12 cellular contexts compared by ENCODE assay signal in genomic region chr10:79328147-79328701, GRCh38. TPM values are rescaled to one million over a fixed set of nuclear protein-coding genes. Genes with fewer than 3 reads are reported as not detected.
DNase-seq lines count a peak whose midpoint lies in the region; ATAC-seq and TF ChIP-seq lines count a peak whose summit lies in the region.
"Had no signal": no experiment of that assay in that cellular context is flagged by ENCODE, and none has a peak within 500 bp of the region (broad histone marks: within the 10 kb centered on the region; RNA-seq: fewer than 3 reads in every experiment).

No MANE protein-coding gene starts in this region.

- POLR2A ChIA-PET in HCT116 (lab: Charles Lee) (no interaction called here), PC-9 (lab: Charles Lee; ENCODE audit: unreplicated experiment) (interaction anchor here (0.5 kb wide), 1 partner anchor 681 kb away, joined by 34 read pairs; no protein-coding TSS in a partner anchor)
- POLR2A ChIA-PET in CD4-positive, alpha-beta memory T cell (lab: Charles Lee; ENCODE audit: partially characterized antibody), result interaction anchor here (2.3 kb wide), 1 partner anchor 11 kb away, joined by 12 read pairs; no protein-coding TSS in a partner anchor

- H3K36me3 Mint-ChIP-seq in CD4-positive, alpha-beta memory T cell, result no peaks in the 10 kb centered on the region
- H3K36me3 Mint-ChIP-seq: CD4-positive, CD25-positive, alpha-beta regulatory T cell; IgD-negative memory B cell had no signal

- H3K4me3 Mint-ChIP-seq in CD4-positive, alpha-beta memory T cell, result no peak overlapping the region
- H3K4me3 Mint-ChIP-seq: CD4-positive, CD25-positive, alpha-beta regulatory T cell; IgD-negative memory B cell had no signal

- H3K4me1 ChIP-seq in HCT116 (ENCODE audit: control insufficient read depth in 1 of 2, insufficient read depth in 2 of 2, low read length in 2 of 2) (peaks cover 0 to 35% of the 10 kb centered on the region in 2 experiments; a peak in 2 of 4 replicates), PC-9 (replicated peaks; ENCODE audit: insufficient read depth) (peaks cover 45% of the 10 kb centered on the region), foreskin keratinocyte (peaks cover 38% of the 10 kb centered on the region), sigmoid colon (peaks cover 0 to 28% (median 16%) of the 10 kb centered on the region in 4 donors)
- H3K4me1 ChIP-seq in CD4-positive, alpha-beta memory T cell (ENCODE audit: insufficient read depth, low read length), result peaks cover 50% of the 10 kb centered on the region

- no peaks in the 10 kb centered on the region for H3K27me3 Mint-ChIP-seq in CD4-positive, alpha-beta memory T cell
- H3K27me3 Mint-ChIP-seq: CD4-positive, CD25-positive, alpha-beta regulatory T cell; IgD-negative memory B cell had no signal

- peaks cover 24 to 39% (median 28%) of the 10 kb centered on the region in 4 donors for H3K4me1 Mint-ChIP-seq in CD4-positive, alpha-beta memory T cell

- BruUV-seq in HCT116 (replicated peaks; lab: Mats Ljungman, UMichigan) (no TSS peak), PC-9 (replicated peaks; lab: Mats Ljungman, UMichigan) (TSS peak; percentile 40)

- H3K9me3 Mint-ChIP-seq in CD4-positive, alpha-beta memory T cell, result peaks cover 0 to 4% (median 0%) of the 10 kb centered on the region in 8 donors
- H3K9me3 Mint-ChIP-seq: IgD-negative memory B cell had no signal

- no peak for TF ChIP-seq EP300 in sigmoid colon (IDR thresholded peaks at IDR 0.05)

- intact Hi-C loops in HCT116 (cut with micrococcal nuclease), result no loop called here
- intact Hi-C loops in PC-9 (cut with micrococcal nuclease; ENCODE audit: unreplicated experiment), result no loop called here
- intact Hi-C loops in sigmoid colon (cut with DNase I), result no loop called here
- intact Hi-C loops in CD4-positive, alpha-beta memory T cell (cut with micrococcal nuclease), result loop anchor here (10.0 kb wide), 2 partner anchors 263 to 1293 kb away; partner anchors contain the start of genes RPS24 and ZMIZ1

- H3F3A ChIP-seq in PC-9 (ENCODE audit: insufficient read depth, low read depth), result peaks cover 36% of the 10 kb centered on the region

- peak overlapping the region; percentile 17; the same call in 1 of the 2 replicates for H3K4me2 ChIP-seq in HCT116 (ENCODE audit: low read length)
- H3K4me2 ChIP-seq in PC-9, result 0 out of 2 replicates have a peak overlapping the region, but pooled peaks have one; percentile 17
- H3K4me2 ChIP-seq: BLaER1 had no signal

- DNase-seq in HCT116 (ENCODE audit: low read depth, low spot score), result no peak
- DNase-seq in PC-9, result no peak
- DNase-seq in foreskin keratinocyte, result no peak
- peak; percentile 56 for DNase-seq in sigmoid colon
- DNase-seq in CD4-positive, alpha-beta memory T cell, result no peak
- no peak for DNase-seq in NCI-H82 treated with DMSO at 0.1 percent for 48 hours (lab: John Stamatoyannopoulos, UW; ENCODE audit: unreplicated experiment)
- DNase-seq in HuH-7.5 (ENCODE audit: low spot score), result no peak
- DNase-seq: AML-193; CD4-positive, CD25-positive, alpha-beta regulatory T cell; DMS 273 treated with DMSO at 0.1 percent for 48 hours had no signal

- no peak overlapping the region for H3K9ac ChIP-seq in HCT116 (ENCODE audit: low read length)
- H3K9ac ChIP-seq: BLaER1 had no signal

- TF ChIP-seq RAD21 in HCT116 (IDR thresholded peaks at IDR 0.05; ENCODE audit: low read depth), result no peak

- RAD21 ChIA-PET in HCT116 (lab: Charles Lee; ENCODE audit: low non-redundant PET in 1 of 2, low total read pairs in 2 of 2, uncharacterized antibody in 2 of 2, unreplicated experiment in 2 of 2), result no interaction called here

- peak overlapping the region in 2 of 7 donors; percentile 11 to 55 for H3K27ac Mint-ChIP-seq in CD4-positive, alpha-beta memory T cell
- H3K27ac Mint-ChIP-seq: IgD-negative memory B cell had no signal

- no peak; the same call in 1 of the 2 replicates for ATAC-seq in HCT116
- no peak for ATAC-seq in foreskin keratinocyte

- H3K4me3 ChIP-seq in HCT116 (replicated peaks in 1 of 2; ENCODE audit: low read depth in 1 of 2, low read length in 2 of 2) (no peak overlapping the region), PC-9 (no peak overlapping the region), sigmoid colon (no peak overlapping the region)
- no peak overlapping the region for H3K4me3 ChIP-seq in CD4-positive, alpha-beta memory T cell (ENCODE audit: low read length in 2 of 2)
- H3K4me3 ChIP-seq: BLaER1 had no signal

- TF ChIP-seq CTCF in HCT116 (IDR thresholded peaks at IDR 0.05 in 2 of 3, conservative IDR thresholded peaks at IDR 0.05 in 1 of 3; ENCODE audit: borderline replicate concordance in 1 of 3, insufficient read depth in 1 of 3, low read depth in 2 of 3, low read length in 2 of 3) (no peak), PC-9 (conservative IDR thresholded peaks at IDR 0.05) (no peak), foreskin keratinocyte (conservative IDR thresholded peaks at IDR 0.05) (no peak), sigmoid colon (IDR thresholded peaks at IDR 0.05) (no peak)

- no peaks in the 10 kb centered on the region for H4K20me1 ChIP-seq in HCT116 (ENCODE audit: insufficient read depth)
- H4K20me1 ChIP-seq in PC-9 (ENCODE audit: insufficient read depth), result no peaks in the 10 kb centered on the region
- H4K20me1 ChIP-seq: BLaER1 had no signal

- TF ChIP-seq POLR2A in HCT116 (IDR thresholded peaks at IDR 0.05; ENCODE audit: borderline replicate concordance, extremely low read depth, insufficient read depth, insufficient read length), result no peak
- no peak for TF ChIP-seq POLR2A in sigmoid colon (IDR thresholded peaks at IDR 0.05)

- 89 to 96% methylated on average over 6 of the region's 6 CpGs for WGBS in sigmoid colon, 2 donors

- H3K79me2 ChIP-seq in HCT116 (ENCODE audit: insufficient read depth, low read length) (no peaks in the 10 kb centered on the region), PC-9 (ENCODE audit: low read depth) (no peaks in the 10 kb centered on the region)

- H3K27me3 ChIP-seq in HCT116 (ENCODE audit: insufficient read depth, low read length), result no peaks in the 10 kb centered on the region
- H3K27me3 ChIP-seq in PC-9 (ENCODE audit: insufficient read depth, low read depth), result no peaks in the 10 kb centered on the region
- H3K27me3 ChIP-seq in foreskin keratinocyte, result no peaks in the 10 kb centered on the region
- H3K27me3 ChIP-seq in sigmoid colon, result no peaks in the 10 kb centered on the region
- H3K27me3 ChIP-seq in CD4-positive, alpha-beta memory T cell (ENCODE audit: insufficient read depth, low read length), result no peaks in the 10 kb centered on the region
- H3K27me3 ChIP-seq: BLaER1 had no signal

- H3K9me3 ChIP-seq in HCT116 (ENCODE audit: control insufficient read depth in 1 of 2, insufficient read depth in 1 of 2, low read depth in 1 of 2, low read length in 2 of 2), result no peaks in the 10 kb centered on the region
- H3K9me3 ChIP-seq in PC-9 (ENCODE audit: insufficient read depth, low read depth), result no peaks in the 10 kb centered on the region
- H3K9me3 ChIP-seq in sigmoid colon, result no peaks in the 10 kb centered on the region
- no peaks in the 10 kb centered on the region for H3K9me3 ChIP-seq in CD4-positive, alpha-beta memory T cell (ENCODE audit: control insufficient read depth in 1 of 2, low read length in 2 of 2)

- H3K9me2 ChIP-seq in HCT116 (ENCODE audit: insufficient read depth) (no peaks in the 10 kb centered on the region), PC-9 (ENCODE audit: insufficient read depth) (no peaks in the 10 kb centered on the region)

- no peak overlapping the region for H3K27ac ChIP-seq in HCT116 (ENCODE audit: low read depth, low read length)
- peak overlapping the region; percentile 71 for H3K27ac ChIP-seq in PC-9
- H3K27ac ChIP-seq in foreskin keratinocyte, result peak overlapping the region; percentile 99
- no peak overlapping the region for H3K27ac ChIP-seq in sigmoid colon
- H3K27ac ChIP-seq in CD4-positive, alpha-beta memory T cell (ENCODE audit: low read depth, low read length), result no peak overlapping the region
- H3K27ac ChIP-seq: BLaER1 had no signal

- H2AFZ ChIP-seq in HCT116 (ENCODE audit: low read depth, low read length, poor library complexity, severe bottlenecking) (no peak overlapping the region), PC-9 (no peak overlapping the region)

- H3K36me3 ChIP-seq in HCT116 (ENCODE audit: control insufficient read depth in 1 of 2, insufficient read depth in 2 of 2, low read length in 2 of 2) (no peaks in the 10 kb centered on the region), PC-9 (ENCODE audit: low read depth) (no peaks in the 10 kb centered on the region), sigmoid colon (no peaks in the 10 kb centered on the region)
- no peaks in the 10 kb centered on the region for H3K36me3 ChIP-seq in CD4-positive, alpha-beta memory T cell (ENCODE audit: insufficient read depth, low read length)
- H3K36me3 ChIP-seq: BLaER1 had no signal

- CTCF ChIA-PET in HCT116 (lab: Charles Lee) (no interaction called here), PC-9 (lab: Charles Lee) (interaction anchor here (0.6 kb wide), 1 partner anchor 26 kb away, joined by 7 read pairs; no protein-coding TSS in a partner anchor)
- CTCF ChIA-PET in CD4-positive, alpha-beta memory T cell (lab: Charles Lee; ENCODE audit: partially characterized antibody), result interaction anchor here (2.3 kb wide), 1 partner anchor 18 kb away, joined by 24 read pairs; the partner anchor contains the start of gene PPIF

TF ChIP-seq in HCT116, 20 proteins besides CTCF, POLR2A, EP300 and RAD21 (continues in another document):
- TF ChIP-seq CEBPB (IDR thresholded peaks at IDR 0.05; ENCODE audit: low read depth), result no peak
- TF ChIP-seq POLR2AphosphoS5 (IDR thresholded peaks at IDR 0.05; ENCODE audit: low read depth, low read length), result no peak
- no peak for TF ChIP-seq EZH2phosphoT487 (IDR thresholded peaks at IDR 0.05; ENCODE audit: borderline replicate concordance)
- TF ChIP-seq ZFX (IDR thresholded peaks at IDR 0.05), result no peak
- no peak for TF ChIP-seq SP1 (IDR thresholded peaks at IDR 0.05; ENCODE audit: low read depth)
- TF ChIP-seq EGR1 (IDR thresholded peaks at IDR 0.05; ENCODE audit: low read depth), result no peak

RNA-seq across cellular contexts. Expression of gene PPIF, which starts 19.0 kb away (rescaled TPM):
- total RNA-seq in HCT116 (2021; ENCODE audit: unreplicated experiment) (85.0 TPM), PC-9 (2021) (171 and 203 TPM in 2 replicates), foreskin keratinocyte (93.2 and 99.0 TPM in 2 replicates), sigmoid colon (10 to 100 TPM; 26.4 to 48.5 (median 32.5) TPM)
- polyA plus RNA-seq in HCT116 (2012), result 65.3 and 71.3 TPM in 2 replicates
- polyA plus RNA-seq in foreskin keratinocyte (97.0 and 106 TPM in 2 replicates), sigmoid colon (10 to 100 TPM; 60.7 to 74.9 (median 71.9) TPM)
- 10 to 100 TPM; 26.3 to 33.7 TPM for total RNA-seq in CD4-positive, alpha-beta memory T cell
- 10 to 100 TPM; 10.6 to 13.1 TPM for polyA plus RNA-seq in CD4-positive, alpha-beta memory T cell

Comparison
In these comparisons a context has a peak if more than half of its experiments do, and no peak if none do; other contexts are left out.
1. H3K27ac ChIP-seq: peak in PC-9 (single experiment) and foreskin keratinocyte (single experiment); none in HCT116 (single experiment), sigmoid colon (0 of 4) and CD4-positive, alpha-beta memory T cell (single experiment).